ENCODE assay signal across 30 cellular contexts in genomic region chr5:127980843-127981242, GRCh38.
"Had no signal": no experiment of that assay in that cellular context is flagged by ENCODE, and none has a peak within 500 bp of the region (broad histone marks: within the 10 kb centered on the region; RNA-seq: fewer than 3 reads in every experiment).

No MANE protein-coding gene starts in this region.

- H3K36me3 Mint-ChIP-seq: natural killer cell treated with Interleukin-12 subunit alpha and Interleukin-12 subunit beta and Interleukin-15 and Interleukin-18, amount 100 ng/mL, for 72 hours; stimulated activated effector memory CD8-positive, alpha-beta T cell treated with anti-CD3 and anti-CD28 coated beads, Interleukin-12 subunit alpha, Interleukin-12 subunit beta, amount 100 ng/mL, for 72 hours; type B pancreatic cell had no signal

- DNase-seq: naive thymus-derived CD8-positive, alpha-beta T cell; nephron progenitor cell; nucleus accumbens; posterior cingulate gyrus; psoas muscle; right cardiac atrium; right lobe of liver; sigmoid colon; small intestine; stimulated activated CD4-positive, alpha-beta T cell treated with anti-CD3 and anti-CD28 coated beads, Interleukin-15, amount 100 ng/mL, for 24 hours; stimulated activated CD4-positive, alpha-beta T cell treated with anti-CD3 and anti-CD28 coated beads, Interleukin-2, amount 100 ng/mL, for 24 hours; stimulated activated CD4-positive, alpha-beta T cell treated with anti-CD3 and anti-CD28 coated beads, Interleukin-2, amount 100 ng/mL, for 48 hours; stimulated activated CD4-positive, alpha-beta T cell treated with anti-CD3 and anti-CD28 coated beads, Interleukin-4, amount 100 ng/mL, for 24 hours; stimulated activated naive B cell treated with anti-CD40 and anti-IgM and Interleukin-4, amounts not matched to agents 10 μg/mL and 1 μg/mL and 100 μg/mL, for 72 hours; stimulated activated naive CD4-positive, alpha-beta T cell treated with Interleukin-2 at 50 U/mL for 16 hours; substantia nigra; testis; tibial artery; transverse colon; upper lobe of right lung; uterus had no signal

- H3K79me2 ChIP-seq: parathyroid adenoma had no signal

- FAIRE-seq: small intestine had no signal

- H3K36me3 ChIP-seq: neutrophil, right lobe of liver, sigmoid colon, suprapubic skin, tibial artery, transverse colon, upper lobe of right lung, uterus had no signal

- H3K27me3 ChIP-seq: neutrophil, right lobe of liver, sigmoid colon, suprapubic skin, testis, tibial artery, transverse colon, upper lobe of right lung, uterus had no signal

- H3K9ac ChIP-seq: parathyroid adenoma had no signal

- H3K27ac ChIP-seq: neutrophil, parathyroid adenoma, psoas muscle, right lobe of liver, sigmoid colon, suprapubic skin, testis, tibial artery, transverse colon, upper lobe of right lung, uterus had no signal

- H3K4me3 Mint-ChIP-seq: naive thymus-derived CD8-positive, alpha-beta T cell; natural killer cell treated with Interleukin-12 subunit alpha and Interleukin-12 subunit beta and Interleukin-15 and Interleukin-18, amount 100 ng/mL, for 72 hours; nephron progenitor cell; neural crest cell; stimulated activated effector memory CD8-positive, alpha-beta T cell treated with anti-CD3 and anti-CD28 coated beads, Interleukin-12 subunit alpha, Interleukin-12 subunit beta, amount 100 ng/mL, for 72 hours; stimulated activated naive B cell treated with anti-CD40 and anti-IgM and Interleukin-4, amounts not matched to agents 10 μg/mL and 1 μg/mL and 100 μg/mL, for 72 hours; stimulated activated naive CD8-positive, alpha-beta T cell treated with anti-CD3 and anti-CD28 coated beads, Interleukin-15, Interleukin-2, amounts not matched to agents 100 ng/mL and 50 ng/mL, for 24 hours; type B pancreatic cell had no signal

- H3K9me3 ChIP-seq: neutrophil, psoas muscle, right lobe of liver, sigmoid colon, suprapubic skin, testis, tibial artery, transverse colon, upper lobe of right lung, uterus had no signal

- H2AFZ ChIP-seq: parathyroid adenoma had no signal

- H3K4me1 Mint-ChIP-seq: stimulated activated effector memory CD8-positive, alpha-beta T cell treated with anti-CD3 and anti-CD28 coated beads, Interleukin-12 subunit alpha, Interleukin-12 subunit beta, amount 100 ng/mL, for 72 hours; stimulated activated naive B cell treated with anti-CD40 and anti-IgM and Interleukin-4, amounts not matched to agents 10 μg/mL and 1 μg/mL and 100 μg/mL, for 72 hours had no signal

- H3K9me3 Mint-ChIP-seq: naive thymus-derived CD8-positive, alpha-beta T cell; natural killer cell treated with Interleukin-12 subunit alpha and Interleukin-12 subunit beta and Interleukin-15 and Interleukin-18, amount 100 ng/mL, for 72 hours; nephron progenitor cell; stimulated activated effector memory CD8-positive, alpha-beta T cell treated with anti-CD3 and anti-CD28 coated beads, Interleukin-12 subunit alpha, Interleukin-12 subunit beta, amount 100 ng/mL, for 72 hours; stimulated activated naive B cell treated with anti-CD40 and anti-IgM and Interleukin-4, amounts not matched to agents 10 μg/mL and 1 μg/mL and 100 μg/mL, for 72 hours; stimulated activated naive CD8-positive, alpha-beta T cell treated with anti-CD3 and anti-CD28 coated beads, Interleukin-15, Interleukin-2, amounts not matched to agents 100 ng/mL and 50 ng/mL, for 24 hours; type B pancreatic cell had no signal

- H3K27me3 Mint-ChIP-seq: naive thymus-derived CD8-positive, alpha-beta T cell; natural killer cell treated with Interleukin-12 subunit alpha and Interleukin-12 subunit beta and Interleukin-15 and Interleukin-18, amount 100 ng/mL, for 72 hours; progenitor cell of endocrine pancreas; stimulated activated naive B cell treated with anti-CD40 and anti-IgM and Interleukin-4, amounts not matched to agents 10 μg/mL and 1 μg/mL and 100 μg/mL, for 72 hours; stimulated activated naive CD8-positive, alpha-beta T cell treated with anti-CD3 and anti-CD28 coated beads, Interleukin-15, Interleukin-2, amounts not matched to agents 100 ng/mL and 50 ng/mL, for 24 hours; type B pancreatic cell had no signal

- H3K27ac Mint-ChIP-seq: naive thymus-derived CD8-positive, alpha-beta T cell; natural killer cell treated with Interleukin-12 subunit alpha and Interleukin-12 subunit beta and Interleukin-15 and Interleukin-18, amount 100 ng/mL, for 72 hours; nephron progenitor cell; stimulated activated effector memory CD8-positive, alpha-beta T cell treated with anti-CD3 and anti-CD28 coated beads, Interleukin-12 subunit alpha, Interleukin-12 subunit beta, amount 100 ng/mL, for 72 hours; stimulated activated naive B cell treated with anti-CD40 and anti-IgM and Interleukin-4, amounts not matched to agents 10 μg/mL and 1 μg/mL and 100 μg/mL, for 72 hours; stimulated activated naive CD8-positive, alpha-beta T cell treated with anti-CD3 and anti-CD28 coated beads, Interleukin-15, Interleukin-2, amounts not matched to agents 100 ng/mL and 50 ng/mL, for 24 hours; type B pancreatic cell had no signal

- H3K4me3 ChIP-seq: psoas muscle, right lobe of liver, sigmoid colon, suprapubic skin, testis, tibial artery, transverse colon, upper lobe of right lung, uterus had no signal

- H3K4me1 ChIP-seq: parathyroid adenoma, psoas muscle, suprapubic skin, testis, tibial artery, upper lobe of right lung, uterus had no signal

- ATAC-seq: naive thymus-derived CD8-positive, alpha-beta T cell; natural killer cell treated with Interleukin-12 subunit alpha and Interleukin-12 subunit beta and Interleukin-15 and Interleukin-18, amount 100 ng/mL, for 72 hours; psoas muscle; right cardiac atrium; right lobe of liver; stimulated activated effector memory CD8-positive, alpha-beta T cell treated with anti-CD3 and anti-CD28 coated beads, Interleukin-12 subunit alpha, Interleukin-12 subunit beta, amount 100 ng/mL, for 72 hours; stimulated activated naive B cell treated with anti-CD40 and anti-IgM and Interleukin-4, amounts not matched to agents 10 μg/mL and 1 μg/mL and 100 μg/mL, for 72 hours; upper lobe of right lung had no signal
